Comparison of ENCODE assay signal across 8 cellular contexts in genomic region chr3:183085634-183086390, GRCh38.
A peak's percentile ranks its signal among the peaks of the same experiment; 100 is the strongest.
DNase-seq lines count a peak whose midpoint lies in the region; ATAC-seq, FAIRE-seq and TF ChIP-seq lines count a peak whose summit lies in the region.

No MANE protein-coding gene starts in this region.

- peak; percentile 58; the same call in 1 of the 3 replicates for ATAC-seq in DND-41 (ENCODE audit: insufficient read depth, low read depth)
- no peak for ATAC-seq in GM19035 (IDR thresholded peaks at IDR 0.05; ENCODE audit: unreplicated experiment)

- H3K9ac ChIP-seq in DND-41 (ENCODE audit: low read depth, low read length) (no peak overlapping the region), adipocyte (ENCODE audit: low read length) (no peak overlapping the region)

- H3K4me3 ChIP-seq in DND-41 (ENCODE audit: low read depth in 1 of 2, low read length in 2 of 2) (no peak overlapping the region), adipocyte (ENCODE audit: low read length) (no peak overlapping the region), coronary artery (no peak overlapping the region)

- TF ChIP-seq CTCF in DND-41 (IDR thresholded peaks at IDR 0.05; ENCODE audit: borderline replicate concordance, extremely low read depth, low read length, poor library complexity, severe bottlenecking) (peak; percentile 70), coronary artery (IDR thresholded peaks at IDR 0.05) (no peak)

- H3K4me2 ChIP-seq in DND-41 (ENCODE audit: insufficient read depth, low read length), result no peak overlapping the region

- DNase-seq in DND-41 (peak; percentile 37), HTR-8/SVneo (ENCODE audit: insufficient read length, low spot score) (peak; percentile 23), adipocyte (ENCODE audit: low read depth) (peak; percentile 27), medulla oblongata (ENCODE audit: extremely low spot score) (peak; percentile 16), NCI-H526 treated with DMSO at 0.1 percent for 48 hours (lab: John Stamatoyannopoulos, UW) (no peak), NCI-H524 treated with DMSO at 0.1 percent for 48 hours (lab: John Stamatoyannopoulos, UW) (no peak), coronary artery (ENCODE audit: low spot score) (no peak)

- no peak overlapping the region for H2AFZ ChIP-seq in DND-41 (ENCODE audit: low read depth, low read length)

- H3K27me3 ChIP-seq in DND-41 (ENCODE audit: insufficient read depth, low read length, poor library complexity) (no peaks in the 10 kb centered on the region), adipocyte (replicated peaks; ENCODE audit: control insufficient read depth, insufficient read depth, low read length) (no peaks in the 10 kb centered on the region)

- H3K36me3 ChIP-seq in DND-41 (ENCODE audit: insufficient read depth, low read length), result peaks cover 73% of the 10 kb centered on the region
- peaks cover 90% of the 10 kb centered on the region for H3K36me3 ChIP-seq in adipocyte (ENCODE audit: control insufficient read depth, insufficient read depth, low read length, severe bottlenecking)

- H3K9me3 ChIP-seq in DND-41 (ENCODE audit: insufficient read depth, low read length, severe bottlenecking), result no peaks in the 10 kb centered on the region
- no peaks in the 10 kb centered on the region for H3K9me3 ChIP-seq in adipocyte (ENCODE audit: control insufficient read depth, low read length)

- H3K79me2 ChIP-seq in DND-41 (ENCODE audit: insufficient read depth, low read length), result no peaks in the 10 kb centered on the region; the same call in 1 of the 2 replicates

- FAIRE-seq in HTR-8/SVneo (lab: Jason Lieb, UNC), result no peak

- no peaks in the 10 kb centered on the region for H4K20me1 ChIP-seq in DND-41 (ENCODE audit: insufficient read depth, low read length)

- no peaks in the 10 kb centered on the region for H3K4me1 ChIP-seq in DND-41 (ENCODE audit: insufficient read depth, low read length)
- H3K4me1 ChIP-seq in adipocyte (ENCODE audit: control insufficient read depth, insufficient read depth, low read length), result no peaks in the 10 kb centered on the region

- no peak overlapping the region for H3K27ac ChIP-seq in DND-41 (ENCODE audit: low read length)
- H3K27ac ChIP-seq in coronary artery, result no peak overlapping the region

Comparison
In these comparisons a context has a peak if more than half of its experiments do, and no peak if none do; other contexts are left out.
1. DNase-seq: peak in DND-41 (single experiment), HTR-8/SVneo (single experiment), adipocyte (single experiment) and medulla oblongata (single experiment); none in NCI-H526 treated with DMSO at 0.1 percent for 48 hours (single experiment), NCI-H524 treated with DMSO at 0.1 percent for 48 hours (single experiment) and coronary artery (single experiment).